1 cellular context compared by ENCODE assay signal in genomic region chr1:182782587-182782913, GRCh38.
TF ChIP-seq lines count a peak whose summit lies in the region.

No MANE protein-coding gene starts in this region.

TF ChIP-seq in K562, 482 proteins besides CTCF, POLR2A, EP300 and RAD21:
- TF ChIP-seq KLF1 (tag; IDR thresholded peaks at IDR 0.05) (0 out of 2 replicates have a peak, but pooled peaks have one; percentile 7), NFIC (IDR thresholded peaks at IDR 0.05) (no peak)
